ENCODE assay signal across 8 cellular contexts in the genomic region with DNA sequence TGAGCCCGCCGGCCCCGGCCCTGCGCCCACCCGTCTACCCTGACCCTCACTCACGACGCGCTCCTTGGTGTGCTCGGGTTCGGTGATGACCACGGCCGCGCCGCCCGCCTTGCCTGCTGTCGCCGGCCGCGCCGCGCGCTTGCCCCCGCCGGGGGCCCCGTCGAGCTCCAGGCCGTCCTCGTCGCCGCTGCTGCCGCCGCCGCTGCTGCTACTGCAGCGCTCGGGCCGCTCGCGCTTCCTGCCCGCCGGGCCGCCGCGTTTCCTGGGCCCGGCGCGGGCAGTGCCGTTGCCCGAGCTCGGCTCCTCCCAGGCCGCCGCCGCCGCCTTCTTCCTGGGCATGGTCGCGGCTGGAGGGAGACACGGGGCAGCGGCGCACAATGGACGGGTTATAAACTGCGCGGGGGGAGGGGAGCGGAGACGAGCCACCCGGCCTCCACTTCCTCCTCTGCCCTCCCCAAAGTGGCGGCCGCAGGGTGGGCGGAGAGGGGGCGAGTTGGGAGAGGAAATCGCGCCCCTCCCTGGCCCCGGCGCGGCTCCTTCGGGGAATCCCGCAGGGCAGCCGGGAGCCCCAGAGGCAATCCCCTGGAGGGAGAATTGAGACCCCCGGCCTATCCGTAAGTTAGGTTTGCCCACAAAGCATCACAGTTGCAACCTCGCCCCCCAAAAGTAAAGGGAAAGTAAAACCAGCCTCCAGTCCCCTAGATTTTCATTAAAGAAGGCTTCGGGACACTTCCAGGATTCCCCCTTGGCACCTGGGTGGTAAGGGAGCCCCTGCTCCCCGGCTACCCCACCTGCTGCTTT. TPM values are rescaled to one million over a fixed set of nuclear protein-coding genes. Genes with fewer than 3 reads are reported as not detected.
DNase-seq lines count a peak whose midpoint lies in the region; ATAC-seq and TF ChIP-seq lines count a peak whose summit lies in the region.

No MANE protein-coding gene starts in this region.

- peak overlapping the region; percentile 93 for H3K27ac Mint-ChIP-seq in central memory CD8-positive, alpha-beta T cell (ENCODE audit: low read depth)

- CTCF ChIA-PET in HCT116 (lab: Charles Lee) = interaction anchor here (0.6 kb wide), 1 partner anchor 26 kb away, joined by 3 read pairs; no protein-coding TSS in a partner anchor

- peak overlapping the region; percentile 98 for H3K27ac ChIP-seq in HCT116 (ENCODE audit: low read depth, low read length)

- peak overlapping the region; percentile 99 for H3K9ac ChIP-seq in HCT116 (ENCODE audit: low read length)

- RAD21 ChIA-PET in HCT116 (lab: Charles Lee; ENCODE audit: low non-redundant PET in 1 of 2, low total read pairs in 2 of 2, uncharacterized antibody in 2 of 2, unreplicated experiment in 2 of 2) = interaction anchor here in 1 of 2 experiments (0.6 kb wide), 1 partner anchor 39 kb away, joined by 3 read pairs; no protein-coding TSS in a partner anchor

- H3K4me2 ChIP-seq in HCT116 (ENCODE audit: low read length) = peak overlapping the region; percentile 99

- no peak for TF ChIP-seq POLR2A in HCT116 (IDR thresholded peaks at IDR 0.05; ENCODE audit: borderline replicate concordance, extremely low read depth, insufficient read depth, insufficient read length)

- peak; percentile 47 for ATAC-seq in HCT116
- ATAC-seq in central memory CD8-positive, alpha-beta T cell (replicated peaks; ENCODE audit: extremely low read depth, poor library complexity, severe bottlenecking) = peak; percentile 36

- no peaks in the 10 kb centered on the region for H3K27me3 ChIP-seq in HCT116 (ENCODE audit: insufficient read depth, low read length)
- H3K27me3 ChIP-seq in kidney epithelial cell (ENCODE audit: control insufficient read depth, insufficient read depth, low read length) = no peaks in the 10 kb centered on the region

- TF ChIP-seq CTCF in HCT116 (IDR thresholded peaks at IDR 0.05 in 2 of 3, conservative IDR thresholded peaks at IDR 0.05 in 1 of 3; ENCODE audit: borderline replicate concordance in 1 of 3, insufficient read depth in 1 of 3, low read depth in 2 of 3, low read length in 2 of 3) = no peak
- no peak for TF ChIP-seq CTCF in kidney epithelial cell (IDR thresholded peaks at IDR 0.05; ENCODE audit: insufficient read depth, low read length, poor library complexity, severe bottlenecking)

- H3K9me2 ChIP-seq in HCT116 (ENCODE audit: insufficient read depth) = no peaks in the 10 kb centered on the region

- H3K36me3 ChIP-seq in HCT116 (ENCODE audit: control insufficient read depth in 1 of 2, insufficient read depth in 2 of 2, low read length in 2 of 2) (peaks cover 11 to 34% of the 10 kb centered on the region in 2 experiments; a peak in 3 of 4 replicates), kidney epithelial cell (ENCODE audit: control insufficient read depth, insufficient read depth, low read length) (peaks cover 4% of the 10 kb centered on the region)

- TF ChIP-seq RAD21 in HCT116 (IDR thresholded peaks at IDR 0.05; ENCODE audit: low read depth) = no peak

- no peaks in the 10 kb centered on the region for H4K20me1 ChIP-seq in HCT116 (ENCODE audit: insufficient read depth)

- no peak overlapping the region for H2AFZ ChIP-seq in HCT116 (ENCODE audit: low read depth, low read length, poor library complexity, severe bottlenecking)

- intact Hi-C loops in HCT116 (cut with micrococcal nuclease) = no loop called here

- POLR2A ChIA-PET in HCT116 (lab: Charles Lee) = interaction anchor here (0.7 to 1.2 kb wide), 3 partner anchors 88 to 329 kb away, joined by 3 read pairs; no protein-coding TSS in a partner anchor

- H3K4me3 ChIP-seq in HCT116 (replicated peaks in 1 of 2; ENCODE audit: low read depth in 1 of 2, low read length in 2 of 2) (peak overlapping the region; percentile 94 to 98), kidney epithelial cell (ENCODE audit: low read depth, low read length) (peak overlapping the region; percentile 72)

- peaks cover 5% of the 10 kb centered on the region for H3K27me3 Mint-ChIP-seq in central memory CD8-positive, alpha-beta T cell

- H3K79me2 ChIP-seq in HCT116 (ENCODE audit: insufficient read depth, low read length) = peaks cover 53% of the 10 kb centered on the region

- BruUV-seq in HCT116 (replicated peaks; lab: Mats Ljungman, UMichigan) = no TSS peak

- H3K9me3 Mint-ChIP-seq in central memory CD8-positive, alpha-beta T cell = no peaks in the 10 kb centered on the region

- H3K4me1 Mint-ChIP-seq in central memory CD8-positive, alpha-beta T cell = peaks cover 37% of the 10 kb centered on the region

- H3K4me1 ChIP-seq in HCT116 (ENCODE audit: control insufficient read depth in 1 of 2, insufficient read depth in 2 of 2, low read length in 2 of 2) = peaks cover 39 to 50% of the 10 kb centered on the region in 2 experiments

- peaks cover 21% of the 10 kb centered on the region for H3K36me3 Mint-ChIP-seq in central memory CD8-positive, alpha-beta T cell (ENCODE audit: insufficient read depth)

- peak; percentile 75 for DNase-seq in ELR (ENCODE audit: low read depth)
- no peak for DNase-seq in HCT116 (ENCODE audit: low read depth, low spot score)
- DNase-seq in NCI-H146 treated with DMSO at 0.1 percent for 48 hours (lab: John Stamatoyannopoulos, UW; ENCODE audit: unreplicated experiment) = peak; percentile 7
- DNase-seq in activated CD4-positive, CD25-positive, alpha-beta regulatory T cell treated with anti-CD3 and anti-CD28 coated beads, Interleukin-2, amount 50 U/mL, for 16 hours (ENCODE audit: low read depth, low spot score) = peak; percentile 41
- peak; percentile 56 for DNase-seq in central memory CD8-positive, alpha-beta T cell (ENCODE audit: low spot score in 2 of 2)
- no peak for DNase-seq in kidney epithelial cell (ENCODE audit: low read depth)
- peak; percentile 60 to 62 for DNase-seq in stimulated activated CD4-positive, alpha-beta T cell treated with anti-CD3 and anti-CD28 coated beads, Interleukin-15, amount 100 ng/mL, for 48 hours (ENCODE audit: low read depth in 2 of 2)
- DNase-seq in GOT3 (lab: John Stamatoyannopoulos, UW) = no peak

- H3K4me3 Mint-ChIP-seq in central memory CD8-positive, alpha-beta T cell = peak overlapping the region; percentile 94

- H3K9me3 ChIP-seq in HCT116 (ENCODE audit: control insufficient read depth in 1 of 2, insufficient read depth in 1 of 2, low read depth in 1 of 2, low read length in 2 of 2) = no peaks in the 10 kb centered on the region

TF ChIP-seq in HCT116, 20 proteins besides CTCF, POLR2A, EP300 and RAD21:
- no peak for TF ChIP-seq SRF (IDR thresholded peaks at IDR 0.05; ENCODE audit: low read depth)
- TF ChIP-seq SP1 (IDR thresholded peaks at IDR 0.05; ENCODE audit: low read depth) = no peak
- no peak for TF ChIP-seq EZH2 (IDR thresholded peaks at IDR 0.05)
- no peak for TF ChIP-seq TCF7L2 (IDR thresholded peaks at IDR 0.05; ENCODE audit: borderline replicate concordance, extremely low read depth, insufficient read depth, insufficient read length)
- TF ChIP-seq EZH2phosphoT487 (IDR thresholded peaks at IDR 0.05; ENCODE audit: borderline replicate concordance) = no peak
- peak; percentile 48; the same call in 1 of the 2 replicates for TF ChIP-seq EGR1 (IDR thresholded peaks at IDR 0.05; ENCODE audit: low read depth)
- TF ChIP-seq SIN3A (IDR thresholded peaks at IDR 0.05; ENCODE audit: low read depth) = no peak; the same call in 1 of the 2 replicates
- no peak for TF ChIP-seq JUND (IDR thresholded peaks at IDR 0.05)
- TF ChIP-seq ZNF274 (IDR thresholded peaks at IDR 0.05; ENCODE audit: low read depth, low read length) = no peak
- peak; percentile 97 for TF ChIP-seq ZFX (IDR thresholded peaks at IDR 0.05)
- no peak for TF ChIP-seq CEBPB (IDR thresholded peaks at IDR 0.05; ENCODE audit: low read depth)
TF ChIP-seq in HCT116: peak in this region for 2.

RNA-seq across cellular contexts. Expression of gene RCC2, which starts 1.1 kb away (rescaled TPM):
- total RNA-seq in HCT116 (2021; ENCODE audit: unreplicated experiment) (178 TPM), kidney epithelial cell (80.2 and 80.8 TPM in 2 replicates)
- 126 and 133 TPM in 2 replicates for polyA plus RNA-seq in HCT116 (2012)

Comparison
In these comparisons a context has a peak if more than half of its experiments do, and no peak if none do; other contexts are left out.
1. DNase-seq: peak in ELR (single experiment), NCI-H146 treated with DMSO at 0.1 percent for 48 hours (single experiment), activated CD4-positive, CD25-positive, alpha-beta regulatory T cell treated with anti-CD3 and anti-CD28 coated beads, Interleukin-2, amount 50 U/mL, for 16 hours (single experiment), central memory CD8-positive, alpha-beta T cell (2 of 2) and stimulated activated CD4-positive, alpha-beta T cell treated with anti-CD3 and anti-CD28 coated beads, Interleukin-15, amount 100 ng/mL, for 48 hours (2 of 2); none in HCT116 (single experiment), kidney epithelial cell (single experiment) and GOT3 (single experiment).